9 cellular contexts compared by ENCODE assay signal in genomic region chr17:733743-734142, GRCh38. TPM values are rescaled to one million over a fixed set of nuclear protein-coding genes. Genes with fewer than 3 reads are reported as not detected.
DNase-seq lines count a peak whose midpoint lies in the region; ATAC-seq and TF ChIP-seq lines count a peak whose summit lies in the region.
"Had no signal": no experiment of that assay in that cellular context is flagged by ENCODE, and none has a peak within 500 bp of the region (broad histone marks: within the 10 kb centered on the region; RNA-seq: fewer than 3 reads in every experiment).

No MANE protein-coding gene starts in this region.

- H3K9me3 Mint-ChIP-seq in activated naive CD8-positive, alpha-beta T cell treated with anti-CD3 and anti-CD28 coated beads, Interleukin-2, amount 50 U/mL, for 24 hours, result no peaks in the 10 kb centered on the region

- H3K27me3 ChIP-seq in AG04450 (ENCODE audit: control insufficient read depth, insufficient read depth, low read length), result no peaks in the 10 kb centered on the region
- no peaks in the 10 kb centered on the region for H3K27me3 ChIP-seq in HAP-1 (ENCODE audit: low read depth)
- H3K27me3 ChIP-seq in lower lobe of right lung (ENCODE audit: low read depth), result no peaks in the 10 kb centered on the region

- H3K27ac Mint-ChIP-seq in activated naive CD8-positive, alpha-beta T cell treated with anti-CD3 and anti-CD28 coated beads, Interleukin-2, amount 50 U/mL, for 24 hours, result peak overlapping the region; percentile 91

- peaks cover 37% of the 10 kb centered on the region for H3K4me1 Mint-ChIP-seq in activated naive CD8-positive, alpha-beta T cell treated with anti-CD3 and anti-CD28 coated beads, Interleukin-2, amount 50 U/mL, for 24 hours

- POLR2A ChIA-PET in AG04450 (lab: Yijun Ruan, JAX), result interaction anchor here (0.6 kb wide), 1 partner anchor 18 kb away, joined by 12 read pairs; the partner anchor contains the start of gene VPS53

- H3K4me3 Mint-ChIP-seq in activated naive CD8-positive, alpha-beta T cell treated with anti-CD3 and anti-CD28 coated beads, Interleukin-2, amount 50 U/mL, for 24 hours, result peak overlapping the region; percentile 90

- H3K27ac ChIP-seq in AG04450 (ENCODE audit: low read depth, low read length), result no peak overlapping the region
- H3K27ac ChIP-seq in lower lobe of right lung, result no peak overlapping the region

- H3K4me1 ChIP-seq in HAP-1 (peaks cover 28% of the 10 kb centered on the region), lower lobe of right lung (peaks cover 20% of the 10 kb centered on the region)

- H3K36me3 Mint-ChIP-seq in activated naive CD8-positive, alpha-beta T cell treated with anti-CD3 and anti-CD28 coated beads, Interleukin-2, amount 50 U/mL, for 24 hours (ENCODE audit: low read depth), result peaks cover 39% of the 10 kb centered on the region

- intact Hi-C loops in lower lobe of right lung (cut with DNase I), result no loop called here

- DNase-seq in AG04450 (ENCODE audit: low read depth, low spot score) (no peak), HAP-1 (ENCODE audit: low spot score in 2 of 2) (no peak), lower lobe of right lung (no peak), KG1 (lab: John Stamatoyannopoulos, UW) (no peak)
- no peak for DNase-seq in activated naive CD8-positive, alpha-beta T cell treated with anti-CD3 and anti-CD28 coated beads, Interleukin-2, amount 50 U/mL, for 24 hours
- no peak for DNase-seq in activated effector memory CD4-positive, alpha-beta T cell treated with anti-CD3 and anti-CD28 coated beads, Interleukin-2, amount 50 U/mL, for 16 hours
- DNase-seq in stimulated activated naive CD4-positive, alpha-beta T cell (lab: John Stamatoyannopoulos, UW), result no peak
- DNase-seq in stimulated activated CD4-positive, alpha-beta T cell treated with anti-CD3 and anti-CD28 coated beads, Interleukin-15, amount 100 ng/mL, for 24 hours, result no peak
- DNase-seq: NCI-H524 treated with DMSO at 0.1 percent for 48 hours had no signal

- peaks cover 40% of the 10 kb centered on the region for H3K36me3 ChIP-seq in HAP-1 (replicated peaks)
- H3K36me3 ChIP-seq in lower lobe of right lung, result no peaks in the 10 kb centered on the region

- H3K27me3 Mint-ChIP-seq in activated naive CD8-positive, alpha-beta T cell treated with anti-CD3 and anti-CD28 coated beads, Interleukin-2, amount 50 U/mL, for 24 hours, result peaks cover 3% of the 10 kb centered on the region

- CTCF ChIA-PET in AG04450 (lab: Charles Lee), result interaction anchor here (1.2 kb wide), 1 partner anchor 247 kb away, joined by 3 read pairs; no protein-coding TSS in a partner anchor

- H3K4me3 ChIP-seq in AG04450 (ENCODE audit: low read depth, low read length) (peak overlapping the region; percentile 71), HAP-1 (peak overlapping the region; percentile 54), lower lobe of right lung (peak overlapping the region; percentile 75)

- no peaks in the 10 kb centered on the region for H3K9me3 ChIP-seq in AG04450 (ENCODE audit: control insufficient read depth, insufficient read depth, low read length)
- H3K9me3 ChIP-seq in HAP-1, result no peaks in the 10 kb centered on the region
- H3K9me3 ChIP-seq in lower lobe of right lung, result no peaks in the 10 kb centered on the region

- in situ Hi-C loops in HAP-1 (cut with MboI; ENCODE audit: low sequenced_read_pairs), result no loop called here

- TF ChIP-seq CTCF in AG04450 (IDR thresholded peaks at IDR 0.05; ENCODE audit: low read depth, low read length) (no peak), lower lobe of right lung (IDR thresholded peaks at IDR 0.05) (no peak)

- no peak for ATAC-seq in activated naive CD8-positive, alpha-beta T cell treated with anti-CD3 and anti-CD28 coated beads, Interleukin-2, amount 50 U/mL, for 24 hours
- ATAC-seq in lower lobe of right lung, result no peak

RNA-seq across cellular contexts. Expression of gene TLCD3A, which starts 1.3 kb away (rescaled TPM):
- polyA plus RNA-seq in AG04450 (2011; rRNA removed), result 23.9 and 27.1 TPM in 2 replicates
- polyA minus RNA-seq in AG04450 (2011; rRNA and poly(A)+ RNA removed), result 26.8 and 33.9 TPM in 2 replicates
- total RNA-seq in lower lobe of right lung, result 8.9 TPM

RNA-seq across cellular contexts. Expression of gene GEMIN4, which starts 18.3 kb away (rescaled TPM):
- polyA plus RNA-seq in AG04450 (2011; rRNA removed), result 9.3 and 13.6 TPM in 2 replicates
- 14.6 and 18.3 TPM in 2 replicates for polyA minus RNA-seq in AG04450 (2011; rRNA and poly(A)+ RNA removed)
- total RNA-seq in lower lobe of right lung, result 21.5 TPM

RNA-seq across cellular contexts. Expression of gene VPS53, which starts 19.1 kb away (rescaled TPM):
- polyA plus RNA-seq in AG04450 (2011; rRNA removed), result 29.2 and 32.7 TPM in 2 replicates
- polyA minus RNA-seq in AG04450 (2011; rRNA and poly(A)+ RNA removed), result 140 and 198 TPM in 2 replicates
- 83.4 TPM for total RNA-seq in lower lobe of right lung

RNA-seq across cellular contexts. Expression of gene GLOD4, which starts 48.3 kb away (rescaled TPM):
- 33.5 and 42.2 TPM in 2 replicates for polyA plus RNA-seq in AG04450 (2011; rRNA removed)
- polyA minus RNA-seq in AG04450 (2011; rRNA and poly(A)+ RNA removed), result 18.7 and 23.1 TPM in 2 replicates
- 63.2 TPM for total RNA-seq in lower lobe of right lung

RNA-seq across cellular contexts. Expression of gene MRM3, which starts 48.4 kb away (rescaled TPM):
- polyA plus RNA-seq in AG04450 (2011; rRNA removed), result 8.1 and 8.7 TPM in 2 replicates
- 4.1 and 8.6 TPM in 2 replicates for polyA minus RNA-seq in AG04450 (2011; rRNA and poly(A)+ RNA removed)
- total RNA-seq in lower lobe of right lung, result 12.3 TPM
